ENCODE assay signal across 1 cellular context in the genomic region with DNA sequence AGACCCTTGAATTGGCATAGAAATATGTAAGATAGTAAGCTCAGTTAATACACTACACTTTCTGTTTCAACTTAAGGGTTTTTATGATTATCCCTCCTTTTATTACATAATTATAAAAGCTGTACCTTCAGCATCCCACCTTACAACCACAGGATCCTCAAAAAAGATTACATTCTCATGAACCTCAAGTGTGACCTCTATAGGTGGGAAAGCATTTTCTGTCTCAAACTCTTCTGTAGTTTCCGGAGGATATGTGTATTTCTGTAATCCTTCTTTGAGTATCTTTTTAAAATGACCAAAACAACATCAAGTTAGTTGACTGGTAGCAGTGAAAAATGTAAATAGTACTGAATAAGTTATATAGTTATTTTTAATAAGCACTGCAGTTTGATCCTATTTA.
TF ChIP-seq lines count a peak whose summit lies in the region.

No MANE protein-coding gene starts in this region.

TF ChIP-seq in HCT116, 20 proteins besides CTCF, POLR2A, EP300 and RAD21 (continued from another document):
- no peak for TF ChIP-seq EGR1 (IDR thresholded peaks at IDR 0.05; ENCODE audit: low read depth)
- TF ChIP-seq, protein P1, sequence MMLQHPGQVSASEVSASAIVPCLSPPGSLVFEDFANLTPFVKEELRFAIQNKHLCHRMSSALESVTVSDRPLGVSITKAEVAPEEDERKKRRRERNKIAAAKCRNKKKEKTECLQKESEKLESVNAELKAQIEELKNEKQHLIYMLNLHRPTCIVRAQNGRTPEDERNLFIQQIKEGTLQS (IDR thresholded peaks at IDR 0.05): no peak
- no peak for TF ChIP-seq CBX3 (IDR thresholded peaks at IDR 0.05; ENCODE audit: low read depth)
- TF ChIP-seq CEBPB (IDR thresholded peaks at IDR 0.05; ENCODE audit: low read depth): no peak
- TF ChIP-seq ELF1 (IDR thresholded peaks at IDR 0.05; ENCODE audit: borderline replicate concordance, low read depth): no peak
- TF ChIP-seq EZH2phosphoT487 (IDR thresholded peaks at IDR 0.05; ENCODE audit: borderline replicate concordance): no peak
- no peak for TF ChIP-seq JUND (IDR thresholded peaks at IDR 0.05)
- no peak for TF ChIP-seq SRF (IDR thresholded peaks at IDR 0.05; ENCODE audit: low read depth)
- TF ChIP-seq, protein P2, sequence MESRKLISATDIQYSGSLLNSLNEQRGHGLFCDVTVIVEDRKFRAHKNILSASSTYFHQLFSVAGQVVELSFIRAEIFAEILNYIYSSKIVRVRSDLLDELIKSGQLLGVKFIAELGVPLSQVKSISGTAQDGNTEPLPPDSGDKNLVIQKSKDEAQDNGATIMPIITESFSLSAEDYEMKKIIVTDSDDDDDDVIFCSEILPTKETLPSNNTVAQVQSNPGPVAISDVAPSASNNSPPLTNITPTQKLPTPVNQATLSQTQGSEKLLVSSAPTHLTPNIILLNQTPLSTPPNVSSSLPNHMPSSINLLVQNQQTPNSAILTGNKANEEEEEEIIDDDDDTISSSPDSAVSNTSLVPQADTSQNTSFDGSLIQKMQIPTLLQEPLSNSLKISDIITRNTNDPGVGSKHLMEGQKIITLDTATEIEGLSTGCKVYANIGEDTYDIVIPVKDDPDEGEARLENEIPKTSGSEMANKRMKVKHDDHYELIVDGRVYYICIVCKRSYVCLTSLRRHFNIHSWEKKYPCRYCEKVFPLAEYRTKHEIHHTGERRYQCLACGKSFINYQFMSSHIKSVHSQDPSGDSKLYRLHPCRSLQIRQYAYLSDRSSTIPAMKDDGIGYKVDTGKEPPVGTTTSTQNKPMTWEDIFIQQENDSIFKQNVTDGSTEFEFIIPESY (IDR thresholded peaks at IDR 0.05; ENCODE audit: extremely low read depth, insufficient replicate concordance, low read length): no peak
- TF ChIP-seq, protein P3, sequence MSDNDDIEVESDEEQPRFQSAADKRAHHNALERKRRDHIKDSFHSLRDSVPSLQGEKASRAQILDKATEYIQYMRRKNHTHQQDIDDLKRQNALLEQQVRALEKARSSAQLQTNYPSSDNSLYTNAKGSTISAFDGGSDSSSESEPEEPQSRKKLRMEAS (IDR thresholded peaks at IDR 0.05): no peak
